ENCODE assay signal across 10 cellular contexts in genomic region chrX:19746919-19747671, GRCh38.
DNase-seq lines count a peak whose midpoint lies in the region; TF ChIP-seq lines count a peak whose summit lies in the region.
"Had no signal": no experiment of that assay in that cellular context is flagged by ENCODE, and none has a peak within 500 bp of the region (broad histone marks: within the 10 kb centered on the region; RNA-seq: fewer than 3 reads in every experiment).

No MANE protein-coding gene starts in this region.

- no TSS peak for BruUV-seq in Calu3 (replicated peaks; lab: Mats Ljungman, UMichigan)

- peaks cover 51% of the 10 kb centered on the region for H3F3A ChIP-seq in DOHH2 (ENCODE audit: control insufficient read depth, insufficient read depth)

- H3K27ac Mint-ChIP-seq in IgD-negative memory B cell (peak overlapping the region; percentile 90 to 99 (median 96)), neural crest cell (ENCODE audit: unreplicated experiment) (peak overlapping the region; percentile 94), Calu3 (ENCODE audit: unreplicated experiment) (no peak overlapping the region)
- peak overlapping the region; percentile 92 for H3K27ac Mint-ChIP-seq in activated naive CD8-positive, alpha-beta T cell treated with anti-CD3 and anti-CD28 coated beads for 36 hours

- H4K20me1 ChIP-seq in DOHH2 (ENCODE audit: control insufficient read depth, insufficient read depth, low read depth, low read length) = no peaks in the 10 kb centered on the region

- H3K27me3 ChIP-seq in DOHH2 (ENCODE audit: control insufficient read depth, low read length) = no peaks in the 10 kb centered on the region
- H3K27me3 ChIP-seq: right atrium auricular region had no signal

- no peaks in the 10 kb centered on the region for H3K27me3 Mint-ChIP-seq in IgD-negative memory B cell
- H3K27me3 Mint-ChIP-seq in activated naive CD8-positive, alpha-beta T cell treated with anti-CD3 and anti-CD28 coated beads for 36 hours = no peaks in the 10 kb centered on the region
- no peaks in the 10 kb centered on the region for H3K27me3 Mint-ChIP-seq in neural crest cell (ENCODE audit: low read depth)
- no peaks in the 10 kb centered on the region for H3K27me3 Mint-ChIP-seq in Calu3 (ENCODE audit: unreplicated experiment)

- peaks cover 34% of the 10 kb centered on the region for H3K36me3 ChIP-seq in DOHH2 (ENCODE audit: control insufficient read depth, low read length)
- H3K36me3 ChIP-seq: right atrium auricular region had no signal

- H3K79me2 ChIP-seq in DOHH2 (ENCODE audit: control insufficient read depth, low read length) = peaks cover 35% of the 10 kb centered on the region

- H3K4me1 Mint-ChIP-seq in IgD-negative memory B cell (peaks cover 29 to 70% (median 51%) of the 10 kb centered on the region in 3 donors), neural crest cell (peaks cover 65% of the 10 kb centered on the region), Calu3 (ENCODE audit: low read depth, unreplicated experiment) (peaks cover 44% of the 10 kb centered on the region)
- peaks cover 80% of the 10 kb centered on the region for H3K4me1 Mint-ChIP-seq in activated naive CD8-positive, alpha-beta T cell treated with anti-CD3 and anti-CD28 coated beads for 36 hours

- peak overlapping the region; percentile 68 for H3K4me3 ChIP-seq in DOHH2 (ENCODE audit: low read length)
- H3K4me3 ChIP-seq: GM23248, right atrium auricular region had no signal

- DNase-seq in activated naive CD8-positive, alpha-beta T cell treated with anti-CD3 and anti-CD28 coated beads for 36 hours = no peak
- DNase-seq in neural crest cell (ENCODE audit: low read depth, low spot score) (no peak), Calu3 (no peak), NCI-H2107 treated with DMSO at 0.1 percent for 48 hours (lab: John Stamatoyannopoulos, UW; ENCODE audit: unreplicated experiment) (no peak)
- no peak for DNase-seq in effector CD4-positive, alpha-beta T cell
- DNase-seq: GM23248 had no signal

- peak overlapping the region; percentile 97 for H3K27ac ChIP-seq in DOHH2 (ENCODE audit: low read depth, low read length)
- H3K27ac ChIP-seq: GM23248, right atrium auricular region, RWPE1 had no signal

- H3K4me3 Mint-ChIP-seq in IgD-negative memory B cell (peak overlapping the region in 3 of 4 donors; percentile 71 to 77 (median 76)), neural crest cell (no peak overlapping the region), Calu3 (ENCODE audit: low read depth, unreplicated experiment) (no peak overlapping the region)
- H3K4me3 Mint-ChIP-seq in activated naive CD8-positive, alpha-beta T cell treated with anti-CD3 and anti-CD28 coated beads for 36 hours = peak overlapping the region; percentile 63

- H3K9me2 ChIP-seq in DOHH2 (replicated peaks; ENCODE audit: control insufficient read depth, low read length) = no peaks in the 10 kb centered on the region

- peak overlapping the region; percentile 89 for H3K4me2 ChIP-seq in DOHH2 (ENCODE audit: low read length)

- TF ChIP-seq CTCF in DOHH2 (IDR thresholded peaks at IDR 0.05; ENCODE audit: low read depth, low read length, poor library complexity, severe bottlenecking) (no peak), neural crest cell (conservative IDR thresholded peaks at IDR 0.05) (no peak), Calu3 (IDR thresholded peaks at IDR 0.05; ENCODE audit: unreplicated experiment) (no peak)

- CTCF ChIA-PET in Calu3 (lab: Charles Lee) = interaction anchor here (0.6 to 1.0 kb wide), 3 partner anchors 22 to 158 kb away, joined by 3 read pairs; no protein-coding TSS in a partner anchor

- intact Hi-C loops in Calu3 (cut with micrococcal nuclease; ENCODE audit: unreplicated experiment) = no loop called here

- H3K36me3 Mint-ChIP-seq in IgD-negative memory B cell (no peaks in the 10 kb centered on the region), neural crest cell (ENCODE audit: low read depth) (peaks cover 2% of the 10 kb centered on the region), Calu3 (ENCODE audit: insufficient read depth, unreplicated experiment) (peaks cover 5% of the 10 kb centered on the region)
- H3K36me3 Mint-ChIP-seq in activated naive CD8-positive, alpha-beta T cell treated with anti-CD3 and anti-CD28 coated beads for 36 hours = peaks cover 46% of the 10 kb centered on the region

- H3K4me1 ChIP-seq in DOHH2 (ENCODE audit: control insufficient read depth, low read length) = peaks cover 100% of the 10 kb centered on the region
- H3K4me1 ChIP-seq: right atrium auricular region had no signal

- H3K9me3 Mint-ChIP-seq in IgD-negative memory B cell = peaks cover 2 to 6% (median 4%) of the 10 kb centered on the region in 3 donors
- peaks cover 2% of the 10 kb centered on the region for H3K9me3 Mint-ChIP-seq in activated naive CD8-positive, alpha-beta T cell treated with anti-CD3 and anti-CD28 coated beads for 36 hours
- peaks cover 8% of the 10 kb centered on the region for H3K9me3 Mint-ChIP-seq in neural crest cell
- H3K9me3 Mint-ChIP-seq in Calu3 (ENCODE audit: low read depth, unreplicated experiment) = no peaks in the 10 kb centered on the region

- peaks cover 5% of the 10 kb centered on the region; the same call in 1 of the 2 replicates for H3K9me3 ChIP-seq in DOHH2 (ENCODE audit: control insufficient read depth, insufficient read depth, low read length)

Comparison
In these comparisons a context has a peak if more than half of its experiments do, and no peak if none do; other contexts are left out.
1. H3K4me3 Mint-ChIP-seq: peak in IgD-negative memory B cell (3 of 4) and activated naive CD8-positive, alpha-beta T cell treated with anti-CD3 and anti-CD28 coated beads for 36 hours (single experiment); none in neural crest cell (single experiment) and Calu3 (single experiment).